ENCODE assay signal across 8 cellular contexts in the genomic region with DNA sequence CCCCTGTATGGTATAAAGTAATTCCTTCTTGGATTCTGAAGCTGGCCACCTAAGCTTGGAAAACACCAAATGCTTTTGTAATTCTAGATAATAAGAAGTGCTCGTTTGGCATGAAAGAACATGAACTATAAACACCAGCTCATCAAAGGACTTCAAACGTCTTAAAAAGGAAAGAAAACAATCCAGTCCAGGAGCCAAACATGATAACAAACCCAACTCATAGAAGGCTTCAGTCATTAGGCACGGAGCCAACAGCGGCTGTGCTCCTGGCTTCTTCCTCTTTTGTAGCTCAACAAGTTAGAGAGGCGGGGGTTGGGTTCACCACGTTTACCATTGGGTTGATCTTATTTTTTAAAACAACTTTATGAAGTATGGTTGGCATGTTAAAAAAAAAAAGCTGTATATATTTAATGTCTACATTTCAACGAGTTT. TPM values are rescaled to one million over a fixed set of nuclear protein-coding genes. Genes with fewer than 3 reads are reported as not detected.
DNase-seq lines count a peak whose midpoint lies in the region; ATAC-seq, FAIRE-seq and TF ChIP-seq lines count a peak whose summit lies in the region.

No MANE protein-coding gene starts in this region.

- H3K27me3 ChIP-seq in bronchial epithelial cell (ENCODE audit: control insufficient read depth, insufficient read depth, low read length), result peaks cover 3% of the 10 kb centered on the region

- no peak for TF ChIP-seq CTCF in bronchial epithelial cell (IDR thresholded peaks at IDR 0.05; ENCODE audit: insufficient read depth, low read length, severe bottlenecking)

- peak; percentile 35; the same call in 1 of the 2 replicates for TF ChIP-seq POLR2A in Raji (IDR thresholded peaks at IDR 0.05; ENCODE audit: insufficient read depth, low read depth, low read length)

- no peak for FAIRE-seq in bronchial epithelial cell (lab: Jason Lieb, UNC)

- peak; percentile 70 for DNase-seq in COR-L47 (lab: John Stamatoyannopoulos, UW)
- DNase-seq in bronchial epithelial cell (ENCODE audit: low read depth), result peak; percentile 73
- DNase-seq in midbrain (lab: John Stamatoyannopoulos, UW), result peak; percentile 24
- no peak for DNase-seq in cerebellar nuclear complex (lab: John Stamatoyannopoulos, UW)

- H3K4me3 ChIP-seq in bronchial epithelial cell (ENCODE audit: low read depth, low read length), result no peak overlapping the region

- no peaks in the 10 kb centered on the region for H3K36me3 ChIP-seq in bronchial epithelial cell (ENCODE audit: control insufficient read depth, insufficient read depth, low read length)

- ATAC-seq in HG02885 (IDR thresholded peaks at IDR 0.05; ENCODE audit: poor library complexity, unreplicated experiment), result peak; percentile 26
- ATAC-seq in GM21717 (IDR thresholded peaks at IDR 0.05; ENCODE audit: unreplicated experiment), result no peak
- ATAC-seq in GM21367 (IDR thresholded peaks at IDR 0.05; ENCODE audit: unreplicated experiment), result no peak

RNA-seq across cellular contexts. Expression of a gene that starts 56.4 kb away (rescaled TPM):
- 1.6 and 10.0 TPM in 2 replicates for total RNA-seq in bronchial epithelial cell

Comparison
In these comparisons a context has a peak if more than half of its experiments do, and no peak if none do; other contexts are left out.
1. DNase-seq: peak in COR-L47 (single experiment), bronchial epithelial cell (single experiment) and midbrain (single experiment); none in cerebellar nuclear complex (0 of 2).